Comparison of ENCODE assay signal across 25 cellular contexts in the genomic region with DNA sequence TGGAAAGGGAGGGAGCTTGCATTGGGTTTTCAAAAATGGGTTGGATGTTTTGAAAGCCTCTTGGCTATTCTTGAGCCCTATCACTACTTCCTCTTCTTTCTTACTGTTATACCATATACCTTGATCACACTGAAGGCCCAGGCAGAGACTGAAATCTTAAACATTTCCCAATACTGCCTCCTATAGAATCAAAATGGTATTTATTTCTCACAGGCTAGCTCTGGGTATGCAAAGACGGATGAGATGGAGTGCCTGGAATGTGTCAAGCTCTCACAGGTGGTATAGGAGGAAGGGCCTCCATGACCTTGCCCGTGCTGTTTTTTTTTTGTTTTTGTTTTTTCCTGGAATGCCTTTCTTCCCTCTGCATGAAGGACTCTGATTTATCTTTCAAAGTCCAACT.
A peak's percentile ranks its signal among the peaks of the same experiment; 100 is the strongest.
DNase-seq lines count a peak whose midpoint lies in the region; ATAC-seq and TF ChIP-seq lines count a peak whose summit lies in the region.
"Had no signal": no experiment of that assay in that cellular context is flagged by ENCODE, and none has a peak within 500 bp of the region (broad histone marks: within the 10 kb centered on the region; RNA-seq: fewer than 3 reads in every experiment).

No MANE protein-coding gene starts in this region.

- no peak overlapping the region for H2AFZ ChIP-seq in OCI-LY1 (ENCODE audit: low read length)

- POLR2A ChIA-PET in A673 (lab: Charles Lee; ENCODE audit: low non-redundant PET): no interaction called here

- in situ Hi-C loops in GM13977 (cut with MboI; ENCODE audit: low pct_unique_long_range_greater_than_20kb, low sequenced_read_pairs, unreplicated experiment): no loop called here

- CTCF ChIA-PET in A673 (lab: Charles Lee): no interaction called here

- no peak for ATAC-seq in GM18909 (IDR thresholded peaks at IDR 0.05; ENCODE audit: poor library complexity, unreplicated experiment)
- ATAC-seq: CD8-positive, alpha-beta T cell; esophagus mucosa; GM12878 had no signal

- no peak overlapping the region for H3K9ac ChIP-seq in OCI-LY1 (ENCODE audit: low read length)

- BruUV-seq in A673 (replicated peaks; lab: Mats Ljungman, UMichigan): no TSS peak

- peak; percentile 21; the same call in 1 of the 2 replicates for TF ChIP-seq CTCF in A673 (conservative IDR thresholded peaks at IDR 0.05; ENCODE audit: low read depth, low read length)
- peak; percentile 22 for TF ChIP-seq CTCF in GM13977 (IDR thresholded peaks at IDR 0.05; ENCODE audit: extremely low read depth, insufficient read depth, missing control alignments)
- peak; percentile 25; the same call in 1 of the 2 replicates for TF ChIP-seq CTCF in OCI-LY1 (IDR thresholded peaks at IDR 0.05; ENCODE audit: low read length)
- peak; percentile 29 for TF ChIP-seq CTCF in fibroblast of villous mesenchyme (IDR thresholded peaks at IDR 0.05; ENCODE audit: insufficient read depth, low read depth, low read length)

- peak; percentile 11 for DNase-seq in A673 (ENCODE audit: low spot score)
- DNase-seq in GM13977 (ENCODE audit: low spot score): no peak
- DNase-seq in fibroblast of villous mesenchyme (ENCODE audit: low read depth): no peak
- DNase-seq in NCI-H128 (lab: John Stamatoyannopoulos, UW; ENCODE audit: unreplicated experiment): no peak
- DNase-seq in T-helper 1 cell: no peak
- no peak for DNase-seq in activated CD4-positive, CD25-positive, alpha-beta regulatory T cell treated with anti-CD3 and anti-CD28 coated beads, Interleukin-2, amount 50 U/mL, for 72 hours
- DNase-seq: activated CD4-positive, alpha-beta T cell treated with anti-CD3 and anti-CD28 coated beads, Interleukin-2, amount 50 U/mL, for 4 hours; activated naive CD4-positive, alpha-beta T cell; activated T-cell treated with anti-CD3 and anti-CD28 coated beads for 4 hours; caudate nucleus; CD8-positive, alpha-beta T cell; head of caudate nucleus; kidney; naive B cell; NCI-H1048; NCI-H774; ovary; sigmoid colon; stimulated activated naive CD4-positive, alpha-beta T cell treated with Interleukin-2 at 50 U/mL for 16 hours; SW 1271 had no signal

- H3K36me3 ChIP-seq in A673 (ENCODE audit: insufficient read depth, low read length, poor library complexity, severe bottlenecking): no peaks in the 10 kb centered on the region
- no peaks in the 10 kb centered on the region for H3K36me3 ChIP-seq in OCI-LY1 (ENCODE audit: insufficient read depth, low read length)
- H3K36me3 ChIP-seq: ovary, sigmoid colon, tibial nerve had no signal

- H3K27ac ChIP-seq in A673 (ENCODE audit: low read depth, low read length, poor library complexity, severe bottlenecking) (no peak overlapping the region), OCI-LY1 (ENCODE audit: low read depth, low read length, poor library complexity, severe bottlenecking) (no peak overlapping the region)
- H3K27ac ChIP-seq: ovary, sigmoid colon, tibial nerve had no signal

- H3K4me3 ChIP-seq in A673 (ENCODE audit: low read depth, low read length, poor library complexity, severe bottlenecking): no peak overlapping the region
- H3K4me3 ChIP-seq in OCI-LY1 (ENCODE audit: low read depth, low read length, poor library complexity, severe bottlenecking): no peak overlapping the region
- H3K4me3 ChIP-seq in fibroblast of villous mesenchyme (ENCODE audit: low read depth, low read length): no peak overlapping the region
- H3K4me3 ChIP-seq: GM12878, ovary, sigmoid colon, tibial nerve had no signal

- H3K9me2 ChIP-seq in OCI-LY1 (ENCODE audit: low read depth, low read length): no peaks in the 10 kb centered on the region

- intact Hi-C loops in A673 (cut with micrococcal nuclease; ENCODE audit: unreplicated experiment): loop anchor here (10.0 kb wide), 1 partner anchor 1221 kb away; no protein-coding TSS in a partner anchor

- H3K27me3 ChIP-seq in A673 (replicated peaks; ENCODE audit: insufficient read depth, low read depth, low read length, poor library complexity) (peaks cover 33% of the 10 kb centered on the region), OCI-LY1 (ENCODE audit: insufficient read depth, low read length) (no peaks in the 10 kb centered on the region)
- H3K27me3 ChIP-seq: ovary, sigmoid colon, tibial nerve had no signal

- H3K79me2 ChIP-seq in OCI-LY1 (ENCODE audit: insufficient read depth, low read length): no peaks in the 10 kb centered on the region

- no peaks in the 10 kb centered on the region for H3F3A ChIP-seq in OCI-LY1 (ENCODE audit: insufficient read depth, low read length)

- H4K20me1 ChIP-seq in OCI-LY1 (ENCODE audit: insufficient read depth, low read length): no peaks in the 10 kb centered on the region

- H3K9me3 ChIP-seq in A673 (ENCODE audit: low read depth, low read length, poor library complexity, severe bottlenecking) (no peaks in the 10 kb centered on the region), OCI-LY1 (ENCODE audit: low read length) (no peaks in the 10 kb centered on the region)
- H3K9me3 ChIP-seq: ovary, tibial nerve had no signal

- H3K4me1 ChIP-seq in A673 (ENCODE audit: insufficient read depth, low read length, poor library complexity, severe bottlenecking) (no peaks in the 10 kb centered on the region), OCI-LY1 (ENCODE audit: insufficient read depth, low read length, severe bottlenecking) (no peaks in the 10 kb centered on the region)
- H3K4me1 ChIP-seq: tibial nerve had no signal

- no peak overlapping the region for H3K4me2 ChIP-seq in OCI-LY1 (ENCODE audit: low read length)
